8 cellular contexts compared by ENCODE assay signal in genomic region chr3:24496529-24497482, GRCh38. TPM values are rescaled to one million over a fixed set of nuclear protein-coding genes. Genes with fewer than 3 reads are reported as not detected.
DNase-seq lines count a peak whose midpoint lies in the region; ATAC-seq, FAIRE-seq and TF ChIP-seq lines count a peak whose summit lies in the region.

No MANE protein-coding gene starts in this region.

- H3K36me3 ChIP-seq in bronchial epithelial cell (ENCODE audit: control insufficient read depth, insufficient read depth, low read length): no peaks in the 10 kb centered on the region
- H3K36me3 ChIP-seq in right lobe of liver: no peaks in the 10 kb centered on the region
- H3K36me3 ChIP-seq in uterus: no peaks in the 10 kb centered on the region

- no peak for FAIRE-seq in bronchial epithelial cell (lab: Jason Lieb, UNC)

- TF ChIP-seq POLR2A in right lobe of liver (IDR thresholded peaks at IDR 0.05) (no peak), uterus (IDR thresholded peaks at IDR 0.05) (no peak)

- ATAC-seq in right lobe of liver: peak; percentile 31 to 59 (median 57)
- ATAC-seq in HG03135 (IDR thresholded peaks at IDR 0.05; ENCODE audit: unreplicated experiment): no peak

- 38% methylated on average over 12 of the region's 16 CpGs for whole genome bisulfite sequencing in right lobe of liver (ENCODE audit: insufficient coverage, low coverage, low lambda C conversion rate, missing lambda C conversion rate)

- no peak overlapping the region for H3K4me3 ChIP-seq in bronchial epithelial cell (ENCODE audit: low read depth, low read length)
- no peak overlapping the region for H3K4me3 ChIP-seq in right lobe of liver
- H3K4me3 ChIP-seq in uterus: no peak overlapping the region

- TF ChIP-seq CTCF in bronchial epithelial cell (IDR thresholded peaks at IDR 0.05; ENCODE audit: insufficient read depth, low read length, severe bottlenecking) (peak; percentile 57), right lobe of liver (IDR thresholded peaks at IDR 0.05) (peak; percentile 48 to 63 (median 59)), uterus (IDR thresholded peaks at IDR 0.05) (peak; percentile 38 to 55 (median 44))

- H3K9me3 ChIP-seq in right lobe of liver (no peaks in the 10 kb centered on the region), uterus (no peaks in the 10 kb centered on the region)

- TF ChIP-seq EP300 in Ishikawa (IDR thresholded peaks at IDR 0.05; ENCODE audit: borderline replicate concordance): no peak

- peaks cover 0 to 25% (median 0%) of the 10 kb centered on the region in 4 donors for H3K4me1 ChIP-seq in right lobe of liver
- H3K4me1 ChIP-seq in uterus: no peaks in the 10 kb centered on the region

- H3K27ac ChIP-seq in right lobe of liver (peak overlapping the region in 1 of 3 donors; percentile 98), uterus (no peak overlapping the region)

- intact Hi-C loops in right lobe of liver (cut with DNase I): loop anchor here in 1 of 2 donors (10.0 kb wide), 1 partner anchor 132 kb away; no protein-coding TSS in a partner anchor
- intact Hi-C loops in uterus (cut with DNase I; ENCODE audit: low total_unique reads): no loop called here

- DNase-seq in AG20443 (ENCODE audit: low spot score): peak; percentile 86
- no peak for DNase-seq in bronchial epithelial cell (ENCODE audit: low read depth)
- peak; percentile 86 to 90 (median 87) for DNase-seq in right lobe of liver
- peak; percentile 71 to 84 for DNase-seq in uterus
- no peak for DNase-seq in mesenteric fat pad (ENCODE audit: low spot score)
- no peak for DNase-seq in NCI-H1436 treated with DMSO at 0.1 percent for 48 hours (lab: John Stamatoyannopoulos, UW)

- H3K27me3 ChIP-seq in bronchial epithelial cell (ENCODE audit: control insufficient read depth, insufficient read depth, low read length) (no peaks in the 10 kb centered on the region), right lobe of liver (no peaks in the 10 kb centered on the region), uterus (no peaks in the 10 kb centered on the region)

- peak; percentile 30 for TF ChIP-seq RAD21 in Ishikawa (IDR thresholded peaks at IDR 0.05; ENCODE audit: low read depth)

TF ChIP-seq in Ishikawa, 13 proteins besides CTCF, POLR2A, EP300 and RAD21:
- no peak for TF ChIP-seq CREB1 (IDR thresholded peaks at IDR 0.05; ENCODE audit: low read depth)
- TF ChIP-seq TEAD4 (IDR thresholded peaks at IDR 0.05): no peak
- TF ChIP-seq YY1 (IDR thresholded peaks at IDR 0.05; ENCODE audit: low read depth): no peak
- TF ChIP-seq ZBTB7A (IDR thresholded peaks at IDR 0.05; ENCODE audit: low read depth): no peak
- TF ChIP-seq NFIC (IDR thresholded peaks at IDR 0.05): no peak
- TF ChIP-seq FOXM1 (IDR thresholded peaks at IDR 0.05; ENCODE audit: borderline replicate concordance, low read depth): no peak
- TF ChIP-seq, protein P1, sequence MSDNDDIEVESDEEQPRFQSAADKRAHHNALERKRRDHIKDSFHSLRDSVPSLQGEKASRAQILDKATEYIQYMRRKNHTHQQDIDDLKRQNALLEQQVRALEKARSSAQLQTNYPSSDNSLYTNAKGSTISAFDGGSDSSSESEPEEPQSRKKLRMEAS (IDR thresholded peaks at IDR 0.05): no peak
- no peak for TF ChIP-seq USF1 (IDR thresholded peaks at IDR 0.05)
- TF ChIP-seq EGR1 (IDR thresholded peaks at IDR 0.05): no peak
- TF ChIP-seq CEBPB (IDR thresholded peaks at IDR 0.05): no peak

RNA-seq across cellular contexts. Expression of gene THRB, which starts 2.2 kb away (rescaled TPM):
- total RNA-seq in bronchial epithelial cell: 7.6 and 9.0 TPM in 2 replicates
- 10 to 100 TPM; 14.5 to 29.5 (median 17.3) TPM for total RNA-seq in right lobe of liver
- 10 to 100 TPM in 2 of 4 donors, 1 to 10 TPM in 2; 4.6 to 38.2 (median 17.3) TPM for total RNA-seq in uterus
- 27.5 TPM for total RNA-seq in mesenteric fat pad

Comparison
In these comparisons a context has a peak if more than half of its experiments do, and no peak if none do; other contexts are left out.
1. DNase-seq: peak in AG20443 (single experiment), right lobe of liver (3 of 3) and uterus (2 of 2); none in bronchial epithelial cell (single experiment), mesenteric fat pad (single experiment) and NCI-H1436 treated with DMSO at 0.1 percent for 48 hours (single experiment).
2. Peak in every context shown above with its lines, with median percentiles within 50 percentile points of each other: CTCF ChIP-seq.